In the genomic region with DNA sequence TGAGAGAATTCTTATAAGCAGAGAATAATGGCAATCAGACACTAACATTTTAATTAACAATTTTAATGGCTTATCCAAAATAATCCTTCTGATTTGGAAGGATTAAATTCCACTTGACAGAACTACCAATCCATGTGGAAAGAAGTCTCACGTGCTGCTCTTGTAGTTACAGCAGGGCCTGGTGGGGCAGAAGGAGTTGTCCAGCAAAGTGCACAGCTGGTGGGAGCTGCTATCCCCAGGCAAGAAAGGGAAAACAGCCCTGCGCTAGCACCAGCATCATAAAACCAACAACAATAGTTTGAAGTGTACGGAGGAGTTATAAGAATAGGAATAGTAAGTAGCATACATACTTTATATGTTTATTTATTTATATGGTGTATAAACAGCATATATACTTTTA, we compare ENCODE assay signal across 22 cellular contexts.
"Had no signal": no experiment of that assay in that cellular context is flagged by ENCODE, and none has a peak within 500 bp of the region (broad histone marks: within the 10 kb centered on the region; RNA-seq: fewer than 3 reads in every experiment).

No MANE protein-coding gene starts in this region.

- H3K4me3 ChIP-seq: colonic mucosa, gastroesophageal sphincter, heart right ventricle, left lung, lower lobe of right lung, mucosa of descending colon had no signal

- H3K4me3 Mint-ChIP-seq: dendritic cell treated with granulocyte-macrophage colony-stimulating factor and Interleukin-4, amounts not matched to agents 40 ng/mL and 50 ng/mL, for 4 days; effector memory CD8-positive, alpha-beta T cell; endodermal cell; mesothelial cell of epicardium; naive B cell had no signal

- H3K36me3 Mint-ChIP-seq: mesothelial cell of epicardium had no signal

- H3K9me3 ChIP-seq: colonic mucosa, left lung, lower lobe of right lung, mucosa of descending colon had no signal

- H3K27me3 ChIP-seq: colonic mucosa, foreskin keratinocyte, gastroesophageal sphincter, heart right ventricle, left lung had no signal

- H3K36me3 ChIP-seq: colonic mucosa, gastroesophageal sphincter, heart right ventricle, left lung, lower lobe of right lung had no signal

- H3K4me1 ChIP-seq: colonic mucosa, foreskin keratinocyte, gastroesophageal sphincter, heart right ventricle, left lung, lower lobe of right lung had no signal

- H3K27ac ChIP-seq: colonic mucosa, epithelial cell of prostate, foreskin keratinocyte, gastroesophageal sphincter, heart right ventricle, left lung, lower lobe of right lung had no signal

- ATAC-seq: effector memory CD8-positive, alpha-beta T cell; esophagus mucosa; foreskin keratinocyte; gastroesophageal sphincter; heart right ventricle; left cardiac atrium; left lung; left ventricle myocardium superior; lower lobe of right lung; mucosa of descending colon had no signal

- H3K27me3 Mint-ChIP-seq: dendritic cell treated with granulocyte-macrophage colony-stimulating factor and Interleukin-4, amounts not matched to agents 40 ng/mL and 50 ng/mL, for 4 days; naive B cell had no signal

- H3K27ac Mint-ChIP-seq: dendritic cell treated with granulocyte-macrophage colony-stimulating factor and Interleukin-4, amounts not matched to agents 40 ng/mL and 50 ng/mL, for 4 days; effector memory CD8-positive, alpha-beta T cell; endodermal cell; mesothelial cell of epicardium had no signal

- H3K9me3 Mint-ChIP-seq: dendritic cell treated with granulocyte-macrophage colony-stimulating factor and Interleukin-4, amounts not matched to agents 40 ng/mL and 50 ng/mL, for 4 days; effector memory CD8-positive, alpha-beta T cell; endodermal cell; naive B cell had no signal

- DNase-seq: colonic mucosa; cortex of kidney; effector CD8-positive, alpha-beta T cell; effector memory CD8-positive, alpha-beta T cell; endodermal cell; erythroblast; foreskin keratinocyte; head of caudate nucleus; heart right ventricle; hippocampal formation; left cardiac atrium; left lung; left ventricle myocardium superior; lower lobe of right lung; mesenchymal stem cell; mucosa of descending colon; naive B cell had no signal
